In genomic region chr1:214398490-214398889, GRCh38 we compare ENCODE assay signal across 24 cellular contexts.
A peak's percentile ranks its signal among the peaks of the same experiment; 100 is the strongest.
DNase-seq lines count a peak whose midpoint lies in the region; ATAC-seq, FAIRE-seq and TF ChIP-seq lines count a peak whose summit lies in the region.
"Had no signal": no experiment of that assay in that cellular context is flagged by ENCODE, and none has a peak within 500 bp of the region (broad histone marks: within the 10 kb centered on the region; RNA-seq: fewer than 3 reads in every experiment).

No MANE protein-coding gene starts in this region.

- peaks cover 0 to 6% of the 10 kb centered on the region in 2 experiments; a peak in 2 of 5 replicates for H3K36me3 ChIP-seq in HepG2 (replicated peaks in 1 of 2; ENCODE audit: control insufficient read depth in 1 of 2, insufficient read depth in 2 of 2, low read length in 2 of 2)
- H3K36me3 ChIP-seq in right lobe of liver = no peaks in the 10 kb centered on the region
- H3K36me3 ChIP-seq: BE2C, BLaER1 had no signal

- H3K4me1 ChIP-seq in HepG2 (ENCODE audit: insufficient read depth, low read length) (no peaks in the 10 kb centered on the region), right lobe of liver (no peaks in the 10 kb centered on the region)
- H3K4me1 ChIP-seq: BE2C had no signal

- no peak overlapping the region for H3K4me3 Mint-ChIP-seq in WTC11
- H3K4me3 Mint-ChIP-seq: CD14-positive monocyte; CD4-positive, alpha-beta memory T cell; CD4-positive, CD25-positive, alpha-beta regulatory T cell; CD8-positive, alpha-beta memory T cell had no signal

- CTCF ChIA-PET in HepG2 (lab: Yijun Ruan, JAX; ENCODE audit: low intra/inter-chr PET ratio, low total read pairs) = no interaction called here
- CTCF ChIA-PET in WTC11 (lab: Charles Lee) = no interaction called here

- H3K27me3 ChIP-seq in HepG2 (ENCODE audit: control insufficient read depth in 1 of 2, insufficient read depth in 2 of 2, low read length in 2 of 2) (no peaks in the 10 kb centered on the region), right lobe of liver (no peaks in the 10 kb centered on the region)
- H3K27me3 ChIP-seq: BLaER1 had no signal

- no peak overlapping the region for H3K9ac ChIP-seq in HepG2 (ENCODE audit: insufficient read depth, low read depth, low read length)
- H3K9ac ChIP-seq: BLaER1 had no signal

- TF ChIP-seq RAD21 in HepG2 (CRISPR knock-in tag; IDR thresholded peaks at IDR 0.05) = no peak

- WGBS in HepG2 (ENCODE audit: low lambda C conversion rate) = 96% methylated on average over 6 of the region's 6 CpGs
- 81% methylated on average over 5 of the region's 6 CpGs for WGBS in right lobe of liver (ENCODE audit: insufficient coverage, low coverage, low lambda C conversion rate, missing lambda C conversion rate)

- peaks cover 42% of the 10 kb centered on the region for H3K4me1 Mint-ChIP-seq in WTC11
- H3K4me1 Mint-ChIP-seq: CD14-positive monocyte had no signal

- no peaks in the 10 kb centered on the region for H3K79me2 ChIP-seq in HepG2 (ENCODE audit: insufficient read depth, low read length)

- no peak for TF ChIP-seq EP300 in HepG2 (IDR thresholded peaks at IDR 0.05; ENCODE audit: low read depth in 2 of 2, low read length in 2 of 2)
- TF ChIP-seq EP300 in HepG2 (CRISPR knock-in tag; IDR thresholded peaks at IDR 0.05; ENCODE audit: borderline replicate concordance) = no peak

- H3K36me3 Mint-ChIP-seq in WTC11 = peaks cover 44% of the 10 kb centered on the region
- H3K36me3 Mint-ChIP-seq: CD14-positive monocyte; CD4-positive, alpha-beta memory T cell; CD4-positive, CD25-positive, alpha-beta regulatory T cell; CD8-positive, alpha-beta memory T cell had no signal

- in situ Hi-C loops in HepG2 (cut with HindIII; ENCODE audit: extremely low pct_ligation_motif_present, low pct_unique_long_range_greater_than_20kb) = no loop called here

- no peak overlapping the region for H3K27ac Mint-ChIP-seq in WTC11
- H3K27ac Mint-ChIP-seq: CD14-positive monocyte; CD4-positive, alpha-beta memory T cell; CD4-positive, CD25-positive, alpha-beta regulatory T cell; CD8-positive, alpha-beta memory T cell had no signal

- no peak overlapping the region for H3K27ac ChIP-seq in HepG2 (ENCODE audit: extremely low read length, insufficient read depth, low read length)
- no peak overlapping the region for H3K27ac ChIP-seq in right lobe of liver
- H3K27ac ChIP-seq: BLaER1 had no signal

- DNase-seq in HepG2 (ENCODE audit: low spot score) = no peak
- DNase-seq in right lobe of liver = no peak
- no peak for DNase-seq in WTC11 (ENCODE audit: low spot score)
- DNase-seq: 8988T; ACHN; BE2C; C1 segment of cervical spinal cord; CD4-positive, alpha-beta memory T cell; CD4-positive, CD25-positive, alpha-beta regulatory T cell; CD8-positive, alpha-beta memory T cell; COR-L47; DMS 273 treated with DMSO at 0.1 percent for 48 hours; DMS153; DMS79; DND-41; EL; GDM1 had no signal

- no peak overlapping the region for H2AFZ ChIP-seq in HepG2 (ENCODE audit: low read length)

- TF ChIP-seq POLR2A in HepG2 (IDR thresholded peaks at IDR 0.05; ENCODE audit: insufficient read depth in 1 of 2, low read depth in 2 of 2, low read length in 2 of 2) = no peak
- no peak for TF ChIP-seq POLR2A in right lobe of liver (IDR thresholded peaks at IDR 0.05)

- no peaks in the 10 kb centered on the region for H3K9me3 Mint-ChIP-seq in WTC11
- H3K9me3 Mint-ChIP-seq: CD8-positive, alpha-beta memory T cell had no signal

- FAIRE-seq in HepG2 (lab: Jason Lieb, UNC) = no peak
- FAIRE-seq: A204.1, GM12892 had no signal

- no peaks in the 10 kb centered on the region for H4K20me1 ChIP-seq in HepG2 (ENCODE audit: insufficient read depth, low read length)
- H4K20me1 ChIP-seq: BLaER1 had no signal

- no peak overlapping the region for H3K4me3 ChIP-seq in HepG2 (replicated peaks in 1 of 3; ENCODE audit: insufficient read depth in 1 of 3, low read depth in 2 of 3, low read length in 3 of 3)
- no peak overlapping the region for H3K4me3 ChIP-seq in right lobe of liver
- H3K4me3 ChIP-seq: BLaER1, GM12878 had no signal

- intact Hi-C loops in HepG2 (cut with micrococcal nuclease; ENCODE audit: unreplicated experiment) (no loop called here), right lobe of liver (cut with DNase I) (no loop called here)

- TF ChIP-seq CTCF in HepG2 (CRISPR knock-in tag; IDR thresholded peaks at IDR 0.05) (no peak), right lobe of liver (IDR thresholded peaks at IDR 0.05) (no peak), WTC11 (IDR thresholded peaks at IDR 0.05) (no peak)

- no peaks in the 10 kb centered on the region for H3K9me3 ChIP-seq in HepG2 (ENCODE audit: low read length)
- H3K9me3 ChIP-seq in right lobe of liver = no peaks in the 10 kb centered on the region
- H3K9me3 ChIP-seq: BE2C had no signal

- POLR2A ChIA-PET in HepG2 (lab: Yijun Ruan, JAX) (no interaction called here), WTC11 (lab: Charles Lee) (no interaction called here)

- no TSS peak for BruUV-seq in HepG2 (replicated peaks; lab: Mats Ljungman, UMichigan)

- H3K27me3 Mint-ChIP-seq in WTC11 (ENCODE audit: low read depth) = no peaks in the 10 kb centered on the region

- no peak overlapping the region for H3K4me2 ChIP-seq in HepG2 (ENCODE audit: low read depth, low read length)
- H3K4me2 ChIP-seq: BLaER1 had no signal

- ATAC-seq in HepG2 (no peak), right lobe of liver (no peak), WTC11 (no peak), GM21825 (IDR thresholded peaks at IDR 0.05; ENCODE audit: unreplicated experiment) (no peak), GM19324 (IDR thresholded peaks at IDR 0.05; ENCODE audit: low FRiP score, unreplicated experiment) (no peak)
- ATAC-seq: GM12878 had no signal

TF ChIP-seq in HepG2, 621 proteins besides CTCF, POLR2A, EP300 and RAD21:
- TF ChIP-seq ZNF121 (CRISPR knock-in tag; IDR thresholded peaks at IDR 0.05) (peak; percentile 42; the same call in 1 of the 2 replicates), NFYB (CRISPR knock-in tag; IDR thresholded peaks at IDR 0.05) (no peak)

TF ChIP-seq in WTC11, 78 proteins besides CTCF, POLR2A, EP300 and RAD21:
- no peak for TF ChIP-seq SMAD3 (CRISPR knock-in tag; IDR thresholded peaks at IDR 0.05; ENCODE audit: borderline replicate concordance)
- TF ChIP-seq ZNF512 (CRISPR knock-in tag; IDR thresholded peaks at IDR 0.05; ENCODE audit: borderline replicate concordance) = no peak
- TF ChIP-seq TP53 (CRISPR knock-in tag; IDR thresholded peaks at IDR 0.05) = no peak
- TF ChIP-seq ZNF317 (CRISPR knock-in tag; IDR thresholded peaks at IDR 0.05; ENCODE audit: borderline replicate concordance, low read depth) = no peak
- peak; percentile 61; the same call in 1 of the 2 replicates for TF ChIP-seq ZNF121 (CRISPR knock-in tag; IDR thresholded peaks at IDR 0.05)

Comparison
In these comparisons a context has a peak if more than half of its experiments do, and no peak if none do; other contexts are left out.
1. Of the 50 proteins assayed by ChIP-seq in both HepG2 and WTC11: peak only in HepG2: none; only in WTC11: none; in both: ZNF121; in neither: 49.